8 cellular contexts compared by ENCODE assay signal in the genomic region with DNA sequence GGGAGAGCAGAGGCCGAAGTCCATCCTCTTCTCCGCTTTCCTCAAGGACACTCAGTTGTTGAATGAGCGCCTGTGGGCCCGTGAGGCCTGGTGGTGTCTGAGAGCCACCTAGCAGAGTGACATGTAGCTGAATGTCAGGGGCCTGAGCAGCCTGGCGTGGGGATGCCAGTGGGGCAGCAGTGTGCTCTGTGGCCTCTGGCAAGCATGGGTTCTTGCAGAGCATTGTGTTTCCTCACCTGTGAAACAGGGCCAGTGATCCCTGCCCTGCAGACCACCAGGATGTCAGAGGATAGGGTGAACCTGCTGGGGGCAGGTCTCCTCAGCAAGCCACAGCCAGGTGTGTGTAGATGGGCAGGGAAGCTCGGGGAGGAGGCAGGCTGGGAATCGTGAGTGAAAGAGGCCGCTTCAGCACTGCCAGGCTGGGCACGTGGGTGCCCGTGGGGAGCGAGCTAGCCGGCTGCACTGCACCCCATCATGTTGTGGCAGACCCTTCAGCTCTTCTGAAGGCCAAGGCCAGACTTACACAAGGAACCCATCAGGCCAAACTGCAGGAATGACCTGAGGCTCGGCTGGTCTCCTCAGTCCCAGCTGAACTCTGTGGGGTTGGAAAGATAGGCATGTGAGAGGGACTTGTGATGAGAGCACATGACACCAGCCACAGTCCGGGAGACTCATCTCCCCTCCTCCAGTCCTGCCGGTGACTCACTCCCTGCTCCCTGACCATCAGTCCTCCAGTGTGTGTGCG. TPM values are rescaled to one million over a fixed set of nuclear protein-coding genes. Genes with fewer than 3 reads are reported as not detected.
DNase-seq lines count a peak whose midpoint lies in the region; ATAC-seq and TF ChIP-seq lines count a peak whose summit lies in the region.

No MANE protein-coding gene starts in this region.

- TF ChIP-seq POLR2A in esophagus muscularis mucosa (IDR thresholded peaks at IDR 0.05; ENCODE audit: low read depth): no peak

- no peaks in the 10 kb centered on the region for H3K27me3 Mint-ChIP-seq in neural crest cell (ENCODE audit: low read depth)

- TF ChIP-seq CTCF in esophagus muscularis mucosa (IDR thresholded peaks at IDR 0.05) (no peak), neural crest cell (conservative IDR thresholded peaks at IDR 0.05) (no peak)

- DNase-seq in GM03348 (ENCODE audit: low spot score): peak; percentile 95
- DNase-seq in RKO (ENCODE audit: low spot score): peak; percentile 86
- DNase-seq in esophagus muscularis mucosa (ENCODE audit: extremely low spot score): no peak
- DNase-seq in neural crest cell (ENCODE audit: low read depth, low spot score): no peak
- DNase-seq in stimulated activated CD4-positive, alpha-beta T cell treated with anti-CD3 and anti-CD28 coated beads, Interleukin-4, amount 100 ng/mL, for 24 hours: no peak
- no peak for DNase-seq in GM19238 (ENCODE audit: insufficient read length, low spot score)

- no peak overlapping the region for H3K4me3 ChIP-seq in esophagus muscularis mucosa

- ATAC-seq in GM18858 (IDR thresholded peaks at IDR 0.05; ENCODE audit: unreplicated experiment) (no peak), HG02938 (IDR thresholded peaks at IDR 0.05; ENCODE audit: unreplicated experiment) (no peak)

- H3K9me3 Mint-ChIP-seq in neural crest cell: no peaks in the 10 kb centered on the region

- no peaks in the 10 kb centered on the region for H3K9me3 ChIP-seq in esophagus muscularis mucosa

- no peak for TF ChIP-seq EP300 in esophagus muscularis mucosa (IDR thresholded peaks at IDR 0.05)

- H3K27ac ChIP-seq in esophagus muscularis mucosa (replicated peaks in 1 of 4): peak overlapping the region in 3 of 4 donors; percentile 13 to 57 (median 43)

- intact Hi-C loops in esophagus muscularis mucosa (cut with DNase I): no loop called here

- H3K36me3 ChIP-seq in esophagus muscularis mucosa: peaks cover 0 to 6% (median 0%) of the 10 kb centered on the region in 4 donors

- H3K4me1 Mint-ChIP-seq in neural crest cell: peaks cover 62% of the 10 kb centered on the region

- peak overlapping the region; percentile 52 for H3K27ac Mint-ChIP-seq in neural crest cell (ENCODE audit: unreplicated experiment)

- H3K4me3 Mint-ChIP-seq in neural crest cell: peak overlapping the region; percentile 77

- WGBS in esophagus muscularis mucosa: 86% methylated on average over 7 of the region's 16 CpGs

- no peaks in the 10 kb centered on the region for H3K36me3 Mint-ChIP-seq in neural crest cell (ENCODE audit: low read depth)

- H3K4me1 ChIP-seq in esophagus muscularis mucosa: peaks cover 66 to 96% (median 84%) of the 10 kb centered on the region in 4 donors

- H3K27me3 ChIP-seq in esophagus muscularis mucosa: no peaks in the 10 kb centered on the region

RNA-seq across cellular contexts. Expression of a gene that starts 5.0 kb away (rescaled TPM):
- total RNA-seq in esophagus muscularis mucosa: 10 to 100 TPM; 21.0 to 46.7 (median 28.3) TPM
- 35.8 and 38.6 TPM in 2 replicates for total RNA-seq in neural crest cell

RNA-seq across cellular contexts. Expression of a gene that starts 18.9 kb away (rescaled TPM):
- 10 to 100 TPM; 12.3 to 19.1 (median 15.3) TPM for total RNA-seq in esophagus muscularis mucosa
- total RNA-seq in neural crest cell: 36.0 and 36.2 TPM in 2 replicates

RNA-seq across cellular contexts. Expression of a gene that starts 21.7 kb away (rescaled TPM):
- total RNA-seq in esophagus muscularis mucosa (under 1 TPM in 2 of 4 donors, not detected in 2; 0.17 to 0.23 TPM), neural crest cell (0.73 and 1.2 TPM in 2 replicates)

RNA-seq across cellular contexts. Expression of a gene that starts 59.1 kb away (rescaled TPM):
- total RNA-seq in esophagus muscularis mucosa (10 to 100 TPM; 20.7 to 59.8 (median 32.9) TPM), neural crest cell (119 and 121 TPM in 2 replicates)

Comparison
In these comparisons a context has a peak if more than half of its experiments do, and no peak if none do; other contexts are left out.
1. DNase-seq: peak in GM03348 (single experiment) and RKO (single experiment); none in esophagus muscularis mucosa (single experiment), neural crest cell (single experiment), stimulated activated CD4-positive, alpha-beta T cell treated with anti-CD3 and anti-CD28 coated beads, Interleukin-4, amount 100 ng/mL, for 24 hours (single experiment) and GM19238 (single experiment).